Comparison of ENCODE assay signal across 9 cellular contexts in the genomic region with DNA sequence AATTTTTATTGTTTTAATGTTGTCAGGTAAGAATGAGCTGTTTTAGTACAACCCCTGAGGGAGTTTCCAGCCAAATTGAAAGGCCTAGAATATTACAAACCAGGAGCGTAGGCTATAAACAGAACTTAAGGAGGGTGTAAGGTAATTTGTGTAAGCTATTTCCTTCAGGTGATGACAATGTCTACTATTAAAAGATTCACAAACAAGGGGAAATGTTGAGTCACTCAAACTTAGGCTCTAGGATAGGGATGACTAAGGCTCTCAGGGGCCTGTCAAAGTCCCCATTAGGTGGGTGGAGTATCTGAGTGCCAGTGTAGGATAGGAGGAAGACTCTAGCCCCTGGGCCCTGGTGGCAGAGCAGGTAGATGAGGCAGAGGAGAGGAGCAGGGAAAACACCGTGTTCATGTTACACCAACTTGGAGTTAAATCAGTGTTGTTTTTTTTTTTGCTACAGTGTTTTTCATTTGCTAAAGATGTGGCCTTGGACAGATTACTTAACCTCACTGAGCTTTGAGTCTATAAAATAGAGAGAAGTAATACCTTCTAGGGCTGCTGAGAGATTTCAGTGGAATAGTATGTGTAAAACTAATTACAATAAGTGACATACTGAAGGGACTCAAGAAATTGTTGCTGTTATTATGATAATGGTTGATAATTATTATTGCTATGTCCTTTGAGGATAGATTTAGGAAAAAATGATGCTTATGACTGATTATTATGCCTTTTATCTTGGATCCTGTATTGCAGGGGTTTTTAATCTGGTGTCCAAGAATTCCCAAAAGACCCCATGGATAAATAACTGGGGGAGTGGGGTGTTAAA. TPM values are rescaled to one million over a fixed set of nuclear protein-coding genes. Genes with fewer than 3 reads are reported as not detected.
DNase-seq lines count a peak whose midpoint lies in the region; ATAC-seq and TF ChIP-seq lines count a peak whose summit lies in the region.
"Had no signal": no experiment of that assay in that cellular context is flagged by ENCODE, and none has a peak within 500 bp of the region (broad histone marks: within the 10 kb centered on the region; RNA-seq: fewer than 3 reads in every experiment).

No MANE protein-coding gene starts in this region.

- H3K9me3 Mint-ChIP-seq in activated naive CD8-positive, alpha-beta T cell treated with anti-CD3 and anti-CD28 coated beads for 36 hours = no peaks in the 10 kb centered on the region
- no peaks in the 10 kb centered on the region for H3K9me3 Mint-ChIP-seq in T-cell

- H3K4me2 ChIP-seq in HCT116 (ENCODE audit: low read length) = peak overlapping the region; percentile 53

- in situ Hi-C loops in ACHN (cut with HindIII; ENCODE audit: low pct_ligation_motif_present, low pct_unique_long_range_greater_than_20kb, low sequenced_read_pairs) = no loop called here

- peak overlapping the region; percentile 87 for H2AFZ ChIP-seq in HCT116 (ENCODE audit: low read depth, low read length, poor library complexity, severe bottlenecking)

- POLR2A ChIA-PET in HCT116 (lab: Charles Lee) (no interaction called here), T-cell (lab: Charles Lee) (no interaction called here)

- peaks cover 10% of the 10 kb centered on the region for H3K4me1 Mint-ChIP-seq in activated naive CD8-positive, alpha-beta T cell treated with anti-CD3 and anti-CD28 coated beads for 36 hours
- no peaks in the 10 kb centered on the region for H3K4me1 Mint-ChIP-seq in T-cell

- DNase-seq in ACHN (peak; percentile 69), HCT116 (ENCODE audit: low read depth, low spot score) (peak; percentile 95), right lobe of liver (no peak), T-cell (no peak), left lobe of liver (ENCODE audit: low spot score) (no peak), Kasumi-1 (lab: John Stamatoyannopoulos, UW) (no peak)
- peak; percentile 28 for DNase-seq in activated naive CD8-positive, alpha-beta T cell treated with anti-CD3 and anti-CD28 coated beads for 36 hours
- DNase-seq: anterior cingulate cortex had no signal

- BruUV-seq in HCT116 (replicated peaks; lab: Mats Ljungman, UMichigan) = no TSS peak

- H3K4me3 ChIP-seq in HCT116 (replicated peaks in 1 of 2; ENCODE audit: low read depth in 1 of 2, low read length in 2 of 2) (peak overlapping the region in 1 of 2 experiments; percentile 5; a peak in 1 of 4 replicates), right lobe of liver (no peak overlapping the region)

- 86% methylated on average over 2 of the region's 2 CpGs for WGBS in right lobe of liver (ENCODE audit: insufficient coverage, low coverage, low lambda C conversion rate, missing lambda C conversion rate)

- H3K4me3 Mint-ChIP-seq in activated naive CD8-positive, alpha-beta T cell treated with anti-CD3 and anti-CD28 coated beads for 36 hours = no peak overlapping the region
- H3K4me3 Mint-ChIP-seq in T-cell = no peak overlapping the region

- ATAC-seq in HCT116 = peak; percentile 96
- ATAC-seq in right lobe of liver = peak in 3 of 4 donors; percentile 29 to 72 (median 38)
- no peak for ATAC-seq in T-cell (replicated peaks in 1 of 4)
- no peak for ATAC-seq in left lobe of liver
- ATAC-seq in HG03460 (IDR thresholded peaks at IDR 0.05; ENCODE audit: unreplicated experiment) = no peak

- H3K79me2 ChIP-seq in HCT116 (ENCODE audit: insufficient read depth, low read length) = no peaks in the 10 kb centered on the region

- H3K27ac ChIP-seq in HCT116 (ENCODE audit: low read depth, low read length) (peak overlapping the region; percentile 53; the same call in 1 of the 2 replicates), right lobe of liver (no peak overlapping the region)

- no peaks in the 10 kb centered on the region for H3K36me3 Mint-ChIP-seq in activated naive CD8-positive, alpha-beta T cell treated with anti-CD3 and anti-CD28 coated beads for 36 hours
- H3K36me3 Mint-ChIP-seq in T-cell = no peaks in the 10 kb centered on the region

- 0 out of 6 replicates have a peak, but pooled peaks of 1 of the 3 experiments have one; percentile 7 for TF ChIP-seq CTCF in HCT116 (IDR thresholded peaks at IDR 0.05 in 2 of 3, conservative IDR thresholded peaks at IDR 0.05 in 1 of 3; ENCODE audit: borderline replicate concordance in 1 of 3, insufficient read depth in 1 of 3, low read depth in 2 of 3, low read length in 2 of 3)
- TF ChIP-seq CTCF in right lobe of liver (IDR thresholded peaks at IDR 0.05) = no peak

- CTCF ChIA-PET in HCT116 (lab: Charles Lee) = no interaction called here
- CTCF ChIA-PET in T-cell (lab: Charles Lee) = no interaction called here

- H3K9me3 ChIP-seq in HCT116 (ENCODE audit: control insufficient read depth in 1 of 2, insufficient read depth in 1 of 2, low read depth in 1 of 2, low read length in 2 of 2) = no peaks in the 10 kb centered on the region
- no peaks in the 10 kb centered on the region for H3K9me3 ChIP-seq in right lobe of liver

- TF ChIP-seq POLR2A in HCT116 (IDR thresholded peaks at IDR 0.05; ENCODE audit: borderline replicate concordance, extremely low read depth, insufficient read depth, insufficient read length) (no peak), right lobe of liver (IDR thresholded peaks at IDR 0.05) (no peak)

- H4K20me1 ChIP-seq in HCT116 (ENCODE audit: insufficient read depth) = no peaks in the 10 kb centered on the region

- H3K27me3 Mint-ChIP-seq in activated naive CD8-positive, alpha-beta T cell treated with anti-CD3 and anti-CD28 coated beads for 36 hours = peaks cover 9% of the 10 kb centered on the region
- peaks cover 8 to 10% of the 10 kb centered on the region in 2 donors for H3K27me3 Mint-ChIP-seq in T-cell

- H3K27me3 ChIP-seq in HCT116 (ENCODE audit: insufficient read depth, low read length) (no peaks in the 10 kb centered on the region), right lobe of liver (no peaks in the 10 kb centered on the region)

- no peaks in the 10 kb centered on the region for H3K9me2 ChIP-seq in HCT116 (ENCODE audit: insufficient read depth)

- no peaks in the 10 kb centered on the region for H3K36me3 ChIP-seq in HCT116 (ENCODE audit: control insufficient read depth in 1 of 2, insufficient read depth in 2 of 2, low read length in 2 of 2)
- H3K36me3 ChIP-seq in right lobe of liver = no peaks in the 10 kb centered on the region

- intact Hi-C loops in HCT116 (cut with micrococcal nuclease) = no loop called here
- intact Hi-C loops in right lobe of liver (cut with DNase I) = no loop called here

- H3K4me1 ChIP-seq in HCT116 (ENCODE audit: control insufficient read depth in 1 of 2, insufficient read depth in 2 of 2, low read length in 2 of 2) (peaks cover 15 to 57% of the 10 kb centered on the region in 2 experiments), right lobe of liver (peaks cover 0 to 34% (median 0%) of the 10 kb centered on the region in 4 donors)

- TF ChIP-seq RAD21 in HCT116 (IDR thresholded peaks at IDR 0.05; ENCODE audit: low read depth) = peak; percentile 36

- peak overlapping the region; percentile 8 for H3K27ac Mint-ChIP-seq in activated naive CD8-positive, alpha-beta T cell treated with anti-CD3 and anti-CD28 coated beads for 36 hours
- H3K27ac Mint-ChIP-seq in T-cell = no peak overlapping the region

- peak overlapping the region; percentile 46 for H3K9ac ChIP-seq in HCT116 (ENCODE audit: low read length)

- RAD21 ChIA-PET in HCT116 (lab: Charles Lee; ENCODE audit: low non-redundant PET in 1 of 2, low total read pairs in 2 of 2, uncharacterized antibody in 2 of 2, unreplicated experiment in 2 of 2) = no interaction called here

TF ChIP-seq in HCT116, 20 proteins besides CTCF, POLR2A, EP300 and RAD21 (continues in another document):
- TF ChIP-seq, protein P1, sequence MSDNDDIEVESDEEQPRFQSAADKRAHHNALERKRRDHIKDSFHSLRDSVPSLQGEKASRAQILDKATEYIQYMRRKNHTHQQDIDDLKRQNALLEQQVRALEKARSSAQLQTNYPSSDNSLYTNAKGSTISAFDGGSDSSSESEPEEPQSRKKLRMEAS (IDR thresholded peaks at IDR 0.05) = peak; percentile 55; the same call in 1 of the 2 replicates
- TF ChIP-seq ELF1 (IDR thresholded peaks at IDR 0.05; ENCODE audit: borderline replicate concordance, low read depth) (no peak; the same call in 1 of the 2 replicates), ZFX (IDR thresholded peaks at IDR 0.05) (no peak), SIN3A (IDR thresholded peaks at IDR 0.05; ENCODE audit: low read depth) (peak; percentile 90), CBX3 (IDR thresholded peaks at IDR 0.05; ENCODE audit: low read depth) (peak; percentile 91; the same call in 1 of the 2 replicates), EZH2phosphoT487 (IDR thresholded peaks at IDR 0.05; ENCODE audit: borderline replicate concordance) (no peak), FOSL1 (IDR thresholded peaks at IDR 0.05; ENCODE audit: low read depth) (peak; percentile 97)

RNA-seq across cellular contexts. Expression of a gene that starts 10.2 kb away (rescaled TPM):
- total RNA-seq in HCT116 (2021; ENCODE audit: unreplicated experiment) (0.66 TPM), right lobe of liver (10 to 100 TPM in 5 of 6 experiments, 1 to 10 TPM in 1; 7.9 to 63.0 (median 47.5) TPM), T-cell (1 to 10 TPM in 1 of 5 donors, under 1 TPM in 2, not detected in 2; 0.76 to 1.0 (median 0.79) TPM), left lobe of liver (9.6 TPM)
- 0.07 and 0.09 TPM in 2 replicates for polyA plus RNA-seq in HCT116 (2012)
- not detected for total RNA-seq in activated naive CD8-positive, alpha-beta T cell treated with anti-CD3 and anti-CD28 coated beads for 36 hours

RNA-seq across cellular contexts. Expression of a gene that starts 33.8 kb away (rescaled TPM):
- total RNA-seq in HCT116 (2021; ENCODE audit: unreplicated experiment) (0.34 TPM), right lobe of liver (1 to 10 TPM; 1.8 to 4.6 (median 3.1) TPM), T-cell (not detected), left lobe of liver (1.4 TPM)
- polyA plus RNA-seq in HCT116 (2012) = 0.77 and 1.2 TPM in 2 replicates
- total RNA-seq in activated naive CD8-positive, alpha-beta T cell treated with anti-CD3 and anti-CD28 coated beads for 36 hours = not detected

Comparison
In these comparisons a context has a peak if more than half of its experiments do, and no peak if none do; other contexts are left out.
1. DNase-seq: peak in ACHN (single experiment), HCT116 (single experiment) and activated naive CD8-positive, alpha-beta T cell treated with anti-CD3 and anti-CD28 coated beads for 36 hours (single experiment); none in right lobe of liver (0 of 3), T-cell (0 of 34), left lobe of liver (single experiment) and Kasumi-1 (0 of 2).
2. ATAC-seq: peak in HCT116 (single experiment) and right lobe of liver (3 of 4); none in T-cell (0 of 4), left lobe of liver (single experiment) and HG03460 (single experiment).